ENCODE assay signal across 8 cellular contexts in genomic region chr18:74291771-74292540, GRCh38. TPM values are rescaled to one million over a fixed set of nuclear protein-coding genes. Genes with fewer than 3 reads are reported as not detected.
A peak's percentile ranks its signal among the peaks of the same experiment; 100 is the strongest.
DNase-seq lines count a peak whose midpoint lies in the region; ATAC-seq, FAIRE-seq and TF ChIP-seq lines count a peak whose summit lies in the region.

A gene with protein sequence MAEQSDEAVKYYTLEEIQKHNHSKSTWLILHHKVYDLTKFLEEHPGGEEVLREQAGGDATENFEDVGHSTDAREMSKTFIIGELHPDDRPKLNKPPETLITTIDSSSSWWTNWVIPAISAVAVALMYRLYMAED (minus strand): TSS chr18:74291963. CDS start chr18:74291875, 88 bp downstream.

- H3K36me3 ChIP-seq in HCT116 (ENCODE audit: control insufficient read depth in 1 of 2, insufficient read depth in 2 of 2, low read length in 2 of 2) = no peaks in the 10 kb centered on the region
- H3K36me3 ChIP-seq in SU-DHL-6 (ENCODE audit: low read length) = no peaks in the 10 kb centered on the region
- no peaks in the 10 kb centered on the region for H3K36me3 ChIP-seq in pancreas
- H3K36me3 ChIP-seq in tibial artery = no peaks in the 10 kb centered on the region

- H3K4me1 ChIP-seq in HCT116 (ENCODE audit: control insufficient read depth in 1 of 2, insufficient read depth in 2 of 2, low read length in 2 of 2) (peaks cover 7 to 19% of the 10 kb centered on the region in 2 experiments; a peak in 3 of 4 replicates), pancreas (peaks cover 0 to 21% (median 14%) of the 10 kb centered on the region in 3 donors), tibial artery (peaks cover 0 to 34% (median 22%) of the 10 kb centered on the region in 4 donors)

- DNase-seq in GF-D8 (lab: John Stamatoyannopoulos, UW) (peak; percentile 96), HCT116 (ENCODE audit: low read depth, low spot score) (peak; percentile 83), NAMALWA (ENCODE audit: low spot score) (peak; percentile 97), Right ventricle myocardium inferior (ENCODE audit: missing footprints) (peak; percentile 98), pancreas (peak; percentile 97 to 99 (median 98)), tibial artery (peak; percentile 97 to 99)
- DNase-seq in activated naive CD8-positive, alpha-beta T cell treated with anti-CD3 and anti-CD28 coated beads, Interleukin-2, amount 50 U/mL, for 16 hours (ENCODE audit: low read depth, low spot score) = peak; percentile 97

- H2AFZ ChIP-seq in HCT116 (ENCODE audit: low read depth, low read length, poor library complexity, severe bottlenecking) (peak within 1 kb of the TSS; percentile 82), SU-DHL-6 (ENCODE audit: low read depth, low read length, severe bottlenecking) (peak within 1 kb of the TSS; percentile 86)

- H3K27me3 ChIP-seq in HCT116 (ENCODE audit: insufficient read depth, low read length) = no peaks in the 10 kb centered on the region
- no peaks in the 10 kb centered on the region for H3K27me3 ChIP-seq in SU-DHL-6 (ENCODE audit: low read length)
- H3K27me3 ChIP-seq in pancreas = no peaks in the 10 kb centered on the region
- no peaks in the 10 kb centered on the region for H3K27me3 ChIP-seq in tibial artery

- H3K9me3 ChIP-seq in HCT116 (ENCODE audit: control insufficient read depth in 1 of 2, insufficient read depth in 1 of 2, low read depth in 1 of 2, low read length in 2 of 2) (0 out of 4 replicates have a peak, but pooled peaks cover 0 to 3% of the 10 kb centered on the region in 2 experiments), SU-DHL-6 (ENCODE audit: insufficient read depth, low read length) (peaks cover 7% of the 10 kb centered on the region; the same call in 1 of the 2 replicates), pancreas (no peaks in the 10 kb centered on the region), tibial artery (no peaks in the 10 kb centered on the region)

- H3K4me3 ChIP-seq in HCT116 (replicated peaks in 1 of 2; ENCODE audit: low read depth in 1 of 2, low read length in 2 of 2) (peak within 1 kb of the TSS; percentile 62 to 75), SU-DHL-6 (ENCODE audit: insufficient read depth, low read length, poor library complexity, severe bottlenecking) (peak within 1 kb of the TSS; percentile 93), pancreas (peak within 1 kb of the TSS; percentile 57 to 93 (median 76)), tibial artery (peak within 1 kb of the TSS; percentile 74 to 91)

- RAD21 ChIA-PET in HCT116 (lab: Charles Lee; ENCODE audit: low non-redundant PET in 1 of 2, low total read pairs in 2 of 2, uncharacterized antibody in 2 of 2, unreplicated experiment in 2 of 2) = no interaction called here

- H4K20me1 ChIP-seq in HCT116 (ENCODE audit: insufficient read depth) = no peaks in the 10 kb centered on the region
- H4K20me1 ChIP-seq in SU-DHL-6 (ENCODE audit: low read depth, low read length) = no peaks in the 10 kb centered on the region

- H3K4me2 ChIP-seq in HCT116 (ENCODE audit: low read length) (peak within 1 kb of the TSS; percentile 93), SU-DHL-6 (ENCODE audit: low read depth, low read length, poor library complexity, severe bottlenecking) (peak within 1 kb of the TSS; percentile 66)

- intact Hi-C loops in HCT116 (cut with micrococcal nuclease) (loop anchor here (2.0 to 5.0 kb wide), 2 partner anchors 143 to 200 kb away; partner anchors contain the start of gene TIMM21), Right ventricle myocardium inferior (cut with DNase I) (loop anchor here (2.0 kb wide), 1 partner anchor 35 kb away; no protein-coding TSS in a partner anchor), pancreas (cut with DNase I) (loop anchor here in 1 of 3 donors (5.0 kb wide), 1 partner anchor 60 kb away; no protein-coding TSS in a partner anchor), tibial artery (cut with DNase I; ENCODE audit: low total_unique reads) (loop anchor here (5.0 kb wide), 3 partner anchors 145 to 305 kb away; partner anchors contain the start of genes CNDP2, FBXO15, TIMM21 and ZNF407)

- no peak for TF ChIP-seq RAD21 in HCT116 (IDR thresholded peaks at IDR 0.05; ENCODE audit: low read depth)

- H3F3A ChIP-seq in SU-DHL-6 (ENCODE audit: insufficient read depth) = no peaks in the 10 kb centered on the region

- BruUV-seq in HCT116 (replicated peaks; lab: Mats Ljungman, UMichigan) = no TSS peak

- H3K9me2 ChIP-seq in HCT116 (ENCODE audit: insufficient read depth) = no peaks in the 10 kb centered on the region
- no peaks in the 10 kb centered on the region for H3K9me2 ChIP-seq in SU-DHL-6 (replicated peaks; ENCODE audit: insufficient read depth, low read length)

- 0% methylated on average over 68 of the region's 68 CpGs for WGBS in pancreas, 2 donors

- ATAC-seq in HCT116 (peak; percentile 96), Right ventricle myocardium inferior (peak; percentile 99), pancreas (peak; percentile 85 to 94 (median 91))

- POLR2A ChIA-PET in HCT116 (lab: Charles Lee) = no interaction called here

- no peaks in the 10 kb centered on the region for H3K79me2 ChIP-seq in HCT116 (ENCODE audit: insufficient read depth, low read length)
- 0 out of 2 replicates have a peak, but pooled peaks cover 8% of the 10 kb centered on the region for H3K79me2 ChIP-seq in SU-DHL-6 (ENCODE audit: insufficient read depth, low read length)

- peak within 1 kb of the TSS; percentile 52 for H3K9ac ChIP-seq in HCT116 (ENCODE audit: low read length)
- peak within 1 kb of the TSS; percentile 66 for H3K9ac ChIP-seq in SU-DHL-6 (ENCODE audit: low read length)

- no peak for TF ChIP-seq POLR2A in HCT116 (IDR thresholded peaks at IDR 0.05; ENCODE audit: borderline replicate concordance, extremely low read depth, insufficient read depth, insufficient read length)

- 0 out of 6 replicates have a peak, but pooled peaks of 1 of the 3 experiments have one; percentile 7 for TF ChIP-seq CTCF in HCT116 (IDR thresholded peaks at IDR 0.05 in 2 of 3, conservative IDR thresholded peaks at IDR 0.05 in 1 of 3; ENCODE audit: borderline replicate concordance in 1 of 3, insufficient read depth in 1 of 3, low read depth in 2 of 3, low read length in 2 of 3)
- TF ChIP-seq CTCF in SU-DHL-6 (IDR thresholded peaks at IDR 0.05; ENCODE audit: insufficient read depth, low read length, poor library complexity, severe bottlenecking) = no peak
- TF ChIP-seq CTCF in pancreas (IDR thresholded peaks at IDR 0.05) = no peak
- peak; percentile 12 to 20 for TF ChIP-seq CTCF in tibial artery (IDR thresholded peaks at IDR 0.05)

- CTCF ChIA-PET in HCT116 (lab: Charles Lee) = no interaction called here

- H3K27ac ChIP-seq in HCT116 (ENCODE audit: low read depth, low read length) (peak within 1 kb of the TSS; percentile 20; the same call in 1 of the 2 replicates), SU-DHL-6 (ENCODE audit: low read depth, low read length) (no peak within 1 kb of the TSS), pancreas (peak within 1 kb of the TSS; percentile 49 to 92 (median 85)), tibial artery (peak within 1 kb of the TSS; percentile 66 to 79)

- FAIRE-seq in pancreas (lab: Jason Lieb, UNC) = peak; percentile 89

TF ChIP-seq in HCT116, 20 proteins besides CTCF, POLR2A, EP300 and RAD21:
- TF ChIP-seq EZH2 (IDR thresholded peaks at IDR 0.05) = no peak
- peak; percentile 96 for TF ChIP-seq SP1 (IDR thresholded peaks at IDR 0.05; ENCODE audit: low read depth)
- TF ChIP-seq, protein P1, sequence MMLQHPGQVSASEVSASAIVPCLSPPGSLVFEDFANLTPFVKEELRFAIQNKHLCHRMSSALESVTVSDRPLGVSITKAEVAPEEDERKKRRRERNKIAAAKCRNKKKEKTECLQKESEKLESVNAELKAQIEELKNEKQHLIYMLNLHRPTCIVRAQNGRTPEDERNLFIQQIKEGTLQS (IDR thresholded peaks at IDR 0.05) = no peak
- TF ChIP-seq FOSL1 (IDR thresholded peaks at IDR 0.05; ENCODE audit: low read depth) = no peak
- TF ChIP-seq, protein P2, sequence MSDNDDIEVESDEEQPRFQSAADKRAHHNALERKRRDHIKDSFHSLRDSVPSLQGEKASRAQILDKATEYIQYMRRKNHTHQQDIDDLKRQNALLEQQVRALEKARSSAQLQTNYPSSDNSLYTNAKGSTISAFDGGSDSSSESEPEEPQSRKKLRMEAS (IDR thresholded peaks at IDR 0.05) = peak; percentile 29
- peak; percentile 65; the same call in 1 of the 2 replicates for TF ChIP-seq POLR2AphosphoS5 (IDR thresholded peaks at IDR 0.05; ENCODE audit: low read depth, low read length)
- TF ChIP-seq EGR1 (IDR thresholded peaks at IDR 0.05; ENCODE audit: low read depth) = no peak
- TF ChIP-seq EZH2phosphoT487 (IDR thresholded peaks at IDR 0.05; ENCODE audit: borderline replicate concordance) = no peak
- no peak for TF ChIP-seq ZNF274 (IDR thresholded peaks at IDR 0.05; ENCODE audit: low read depth, low read length)
- no peak for TF ChIP-seq ZFX (IDR thresholded peaks at IDR 0.05)

RNA-seq across cellular contexts. Expression of the gene that starts here (rescaled TPM):
- 37.7 TPM for total RNA-seq in HCT116 (2021; ENCODE audit: unreplicated experiment)
- 33.0 and 38.8 TPM in 2 replicates for polyA plus RNA-seq in HCT116 (2012)
- 101 TPM for total RNA-seq in Right ventricle myocardium inferior
- 100 to 1,000 TPM; 120 to 228 (median 177) TPM for total RNA-seq in pancreas
- polyA plus RNA-seq in pancreas = 100 to 1,000 TPM; 135 to 178 TPM

Comparison
In these comparisons a context has a peak if more than half of its experiments do, and no peak if none do; other contexts are left out.
1. CTCF ChIP-seq: peak in tibial artery (2 of 2); none in SU-DHL-6 (single experiment) and pancreas (0 of 4).
2. Peak in every context shown above with its lines, with median percentiles within 50 percentile points of each other: DNase-seq, ATAC-seq and H3K4me3 ChIP-seq.